In the genomic region with DNA sequence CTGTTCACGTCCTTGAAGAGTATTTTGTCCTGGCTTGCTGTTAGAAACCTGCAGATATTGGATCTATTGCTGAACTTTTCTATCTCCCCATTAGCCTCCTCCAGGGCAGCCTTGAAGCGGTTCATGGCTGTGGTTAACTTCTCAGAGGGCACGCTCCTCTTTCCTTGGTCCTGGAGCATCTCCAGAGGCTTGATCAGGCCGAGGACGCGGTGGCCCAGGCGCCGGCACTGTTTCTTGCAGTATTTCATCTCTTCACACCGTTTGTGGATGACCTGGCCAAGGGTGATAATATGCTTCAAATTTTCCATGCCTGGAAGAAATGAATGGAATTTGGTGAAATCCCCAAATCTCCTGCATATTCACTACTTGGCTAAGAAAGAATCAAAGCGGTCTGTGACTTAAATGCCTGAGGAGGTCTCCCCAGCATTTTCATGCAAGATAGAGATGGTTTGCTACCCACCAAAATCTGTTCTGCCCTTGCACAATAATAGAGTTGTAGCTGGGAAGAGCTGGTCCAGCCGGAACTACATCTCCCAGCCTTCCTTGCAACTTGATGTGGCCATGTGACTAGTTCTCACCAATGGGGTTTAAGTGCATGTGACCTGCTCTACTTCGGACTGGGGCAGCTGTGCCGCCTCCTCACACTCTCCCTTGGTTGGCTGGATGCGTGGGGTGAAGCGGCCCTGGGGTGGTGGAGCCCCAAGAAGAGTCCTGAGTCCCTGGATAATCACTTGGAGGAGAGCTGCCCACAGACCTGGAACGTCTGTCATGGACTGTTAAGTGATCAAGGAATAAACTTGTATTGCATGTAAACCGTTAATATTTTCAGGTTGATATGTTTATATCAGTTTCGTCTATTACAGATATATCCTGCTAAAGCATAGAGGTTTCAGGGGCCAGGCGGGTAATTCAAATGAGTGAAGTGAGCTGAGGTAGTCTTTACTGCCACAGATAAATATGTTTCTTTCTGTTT, we compare ENCODE assay signal across 1 cellular context.
A peak's percentile ranks its signal among the peaks of the same experiment; 100 is the strongest.
TF ChIP-seq lines count a peak whose summit lies in the region.

No MANE protein-coding gene starts in this region.

TF ChIP-seq in HEK293, 187 proteins besides CTCF, POLR2A, EP300 and RAD21 (continued from another document and continues in another):
- TF ChIP-seq, protein P1, sequence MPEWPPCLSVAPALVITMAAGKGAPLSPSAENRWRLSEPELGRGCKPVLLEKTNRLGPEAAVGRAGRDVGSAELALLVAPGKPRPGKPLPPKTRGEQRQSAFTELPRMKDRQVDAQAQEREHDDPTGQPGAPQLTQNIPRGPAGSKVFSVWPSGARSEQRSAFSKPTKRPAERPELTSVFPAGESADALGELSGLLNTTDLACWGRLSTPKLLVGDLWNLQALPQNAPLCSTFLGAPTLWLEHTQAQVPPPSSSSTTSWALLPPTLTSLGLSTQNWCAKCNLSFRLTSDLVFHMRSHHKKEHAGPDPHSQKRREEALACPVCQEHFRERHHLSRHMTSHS (tag by site-specific recombination; IDR thresholded peaks at IDR 0.05), result no peak
- TF ChIP-seq ZNF155 (tag by site-specific recombination; IDR thresholded peaks at IDR 0.05) (no peak), ZNF175 (tag by site-specific recombination; IDR thresholded peaks at IDR 0.05) (no peak), ZNF776 (tag by site-specific recombination; IDR thresholded peaks at IDR 0.05; ENCODE audit: borderline replicate concordance) (no peak), REPIN1 (tag by site-specific recombination; IDR thresholded peaks at IDR 0.05; ENCODE audit: low read depth) (no peak), ZFP69B (tag by site-specific recombination; IDR thresholded peaks at IDR 0.05) (no peak), ZNF548 (tag by site-specific recombination; IDR thresholded peaks at IDR 0.05) (no peak), ZNF707 (tag by site-specific recombination; IDR thresholded peaks at IDR 0.05) (no peak), ZNF768 (tag by site-specific recombination; IDR thresholded peaks at IDR 0.05) (no peak), ZNF610 (tag by site-specific recombination; IDR thresholded peaks at IDR 0.05; ENCODE audit: borderline replicate concordance) (no peak), ZXDB (tag by site-specific recombination; IDR thresholded peaks at IDR 0.05) (0 out of 2 replicates have a peak, but pooled peaks have one; percentile 43), ZNF214 (tag by site-specific recombination; IDR thresholded peaks at IDR 0.05; ENCODE audit: borderline replicate concordance) (no peak), ZEB2 (tag by site-specific recombination; IDR thresholded peaks at IDR 0.05) (no peak), EGR2 (tag by site-specific recombination; IDR thresholded peaks at IDR 0.05; ENCODE audit: low read depth) (peak; percentile 52; the same call in 1 of the 2 replicates), ZNF571 (tag by site-specific recombination; IDR thresholded peaks at IDR 0.05) (no peak), HOXD13 (CRISPR knock-in tag; IDR thresholded peaks at IDR 0.05; ENCODE audit: borderline replicate concordance) (no peak), RBAK (tag by site-specific recombination; IDR thresholded peaks at IDR 0.05) (no peak), ZNF239 (tag by site-specific recombination; IDR thresholded peaks at IDR 0.05) (no peak), ZNF777 (tag by site-specific recombination; IDR thresholded peaks at IDR 0.05; ENCODE audit: borderline replicate concordance) (no peak), ZNF19 (tag by site-specific recombination; IDR thresholded peaks at IDR 0.05; ENCODE audit: low read depth) (no peak), SP2 (tag by site-specific recombination; IDR thresholded peaks at IDR 0.05) (peak; percentile 56), KLF9 (tag by site-specific recombination; IDR thresholded peaks at IDR 0.05; ENCODE audit: low read depth) (no peak), ZNF701 (tag by site-specific recombination; IDR thresholded peaks at IDR 0.05) (no peak), ZNF335 (tag by site-specific recombination; conservative IDR thresholded peaks at IDR 0.05) (peak; percentile 83), ZNF2 (tag by site-specific recombination; IDR thresholded peaks at IDR 0.05) (no peak), ZNF791 (tag by site-specific recombination; IDR thresholded peaks at IDR 0.05) (no peak), ZNF114 (tag by site-specific recombination; IDR thresholded peaks at IDR 0.05) (no peak), HOXA7 (CRISPR knock-in tag; IDR thresholded peaks at IDR 0.05; ENCODE audit: borderline replicate concordance) (no peak), KLF1 (tag by site-specific recombination; IDR thresholded peaks at IDR 0.05) (no peak), BCL11B (tag by site-specific recombination; IDR thresholded peaks at IDR 0.05; ENCODE audit: low read depth) (no peak), ZNF530 (tag by site-specific recombination; IDR thresholded peaks at IDR 0.05; ENCODE audit: low read depth) (no peak), ZFP41 (tag by site-specific recombination; IDR thresholded peaks at IDR 0.05; ENCODE audit: borderline replicate concordance) (no peak), YY1 (tag by site-specific recombination; IDR thresholded peaks at IDR 0.05) (no peak), GLIS2 (tag by site-specific recombination; IDR thresholded peaks at IDR 0.05) (peak; percentile 34; the same call in 1 of the 2 replicates), YY2 (tag by site-specific recombination; IDR thresholded peaks at IDR 0.05) (no peak), ZNF561 (tag by site-specific recombination; IDR thresholded peaks at IDR 0.05; ENCODE audit: borderline replicate concordance) (no peak), ZBTB17 (tag by site-specific recombination; IDR thresholded peaks at IDR 0.05) (peak; percentile 65), ZNF629 (tag by site-specific recombination; IDR thresholded peaks at IDR 0.05) (no peak), GLIS1 (tag by site-specific recombination; IDR thresholded peaks at IDR 0.05) (peak; percentile 25; the same call in 1 of the 2 replicates)
- TF ChIP-seq, protein P2, sequence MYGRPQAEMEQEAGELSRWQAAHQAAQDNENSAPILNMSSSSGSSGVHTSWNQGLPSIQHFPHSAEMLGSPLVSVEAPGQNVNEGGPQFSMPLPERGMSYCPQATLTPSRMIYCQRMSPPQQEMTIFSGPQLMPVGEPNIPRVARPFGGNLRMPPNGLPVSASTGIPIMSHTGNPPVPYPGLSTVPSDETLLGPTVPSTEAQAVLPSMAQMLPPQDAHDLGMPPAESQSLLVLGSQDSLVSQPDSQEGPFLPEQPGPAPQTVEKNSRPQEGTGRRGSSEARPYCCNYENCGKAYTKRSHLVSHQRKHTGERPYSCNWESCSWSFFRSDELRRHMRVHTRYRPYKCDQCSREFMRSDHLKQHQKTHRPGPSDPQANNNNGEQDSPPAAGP (tag by site-specific recombination; IDR thresholded peaks at IDR 0.05), result no peak
- TF ChIP-seq, protein P3, sequence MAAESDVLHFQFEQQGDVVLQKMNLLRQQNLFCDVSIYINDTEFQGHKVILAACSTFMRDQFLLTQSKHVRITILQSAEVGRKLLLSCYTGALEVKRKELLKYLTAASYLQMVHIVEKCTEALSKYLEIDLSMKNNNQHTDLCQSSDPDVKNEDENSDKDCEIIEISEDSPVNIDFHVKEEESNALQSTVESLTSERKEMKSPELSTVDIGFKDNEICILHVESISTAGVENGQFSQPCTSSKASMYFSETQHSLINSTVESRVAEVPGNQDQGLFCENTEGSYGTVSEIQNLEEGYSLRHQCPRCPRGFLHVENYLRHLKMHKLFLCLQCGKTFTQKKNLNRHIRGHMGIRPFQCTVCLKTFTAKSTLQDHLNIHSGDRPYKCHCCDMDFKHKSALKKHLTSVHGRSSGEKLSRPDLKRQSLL (tag by site-specific recombination; IDR thresholded peaks at IDR 0.05), result no peak
- TF ChIP-seq, protein P4, sequence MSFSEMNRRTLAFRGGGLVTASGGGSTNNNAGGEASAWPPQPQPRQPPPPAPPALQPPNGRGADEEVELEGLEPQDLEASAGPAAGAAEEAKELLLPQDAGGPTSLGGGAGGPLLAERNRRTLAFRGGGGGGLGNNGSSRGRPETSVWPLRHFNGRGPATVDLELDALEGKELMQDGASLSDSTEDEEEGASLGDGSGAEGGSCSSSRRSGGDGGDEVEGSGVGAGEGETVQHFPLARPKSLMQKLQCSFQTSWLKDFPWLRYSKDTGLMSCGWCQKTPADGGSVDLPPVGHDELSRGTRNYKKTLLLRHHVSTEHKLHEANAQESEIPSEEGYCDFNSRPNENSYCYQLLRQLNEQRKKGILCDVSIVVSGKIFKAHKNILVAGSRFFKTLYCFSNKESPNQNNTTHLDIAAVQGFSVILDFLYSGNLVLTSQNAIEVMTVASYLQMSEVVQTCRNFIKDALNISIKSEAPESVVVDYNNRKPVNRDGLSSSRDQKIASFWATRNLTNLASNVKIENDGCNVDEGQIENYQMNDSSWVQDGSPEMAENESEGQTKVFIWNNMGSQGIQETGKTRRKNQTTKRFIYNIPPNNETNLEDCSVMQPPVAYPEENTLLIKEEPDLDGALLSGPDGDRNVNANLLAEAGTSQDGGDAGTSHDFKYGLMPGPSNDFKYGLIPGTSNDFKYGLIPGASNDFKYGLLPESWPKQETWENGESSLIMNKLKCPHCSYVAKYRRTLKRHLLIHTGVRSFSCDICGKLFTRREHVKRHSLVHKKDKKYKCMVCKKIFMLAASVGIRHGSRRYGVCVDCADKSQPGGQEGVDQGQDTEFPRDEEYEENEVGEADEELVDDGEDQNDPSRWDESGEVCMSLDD (tag by site-specific recombination; IDR thresholded peaks at IDR 0.05), result no peak
- TF ChIP-seq, protein P5, sequence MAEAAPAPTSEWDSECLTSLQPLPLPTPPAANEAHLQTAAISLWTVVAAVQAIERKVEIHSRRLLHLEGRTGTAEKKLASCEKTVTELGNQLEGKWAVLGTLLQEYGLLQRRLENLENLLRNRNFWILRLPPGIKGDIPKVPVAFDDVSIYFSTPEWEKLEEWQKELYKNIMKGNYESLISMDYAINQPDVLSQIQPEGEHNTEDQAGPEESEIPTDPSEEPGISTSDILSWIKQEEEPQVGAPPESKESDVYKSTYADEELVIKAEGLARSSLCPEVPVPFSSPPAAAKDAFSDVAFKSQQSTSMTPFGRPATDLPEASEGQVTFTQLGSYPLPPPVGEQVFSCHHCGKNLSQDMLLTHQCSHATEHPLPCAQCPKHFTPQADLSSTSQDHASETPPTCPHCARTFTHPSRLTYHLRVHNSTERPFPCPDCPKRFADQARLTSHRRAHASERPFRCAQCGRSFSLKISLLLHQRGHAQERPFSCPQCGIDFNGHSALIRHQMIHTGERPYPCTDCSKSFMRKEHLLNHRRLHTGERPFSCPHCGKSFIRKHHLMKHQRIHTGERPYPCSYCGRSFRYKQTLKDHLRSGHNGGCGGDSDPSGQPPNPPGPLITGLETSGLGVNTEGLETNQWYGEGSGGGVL (tag by site-specific recombination; IDR thresholded peaks at IDR 0.05), result no peak
- TF ChIP-seq, protein P6, sequence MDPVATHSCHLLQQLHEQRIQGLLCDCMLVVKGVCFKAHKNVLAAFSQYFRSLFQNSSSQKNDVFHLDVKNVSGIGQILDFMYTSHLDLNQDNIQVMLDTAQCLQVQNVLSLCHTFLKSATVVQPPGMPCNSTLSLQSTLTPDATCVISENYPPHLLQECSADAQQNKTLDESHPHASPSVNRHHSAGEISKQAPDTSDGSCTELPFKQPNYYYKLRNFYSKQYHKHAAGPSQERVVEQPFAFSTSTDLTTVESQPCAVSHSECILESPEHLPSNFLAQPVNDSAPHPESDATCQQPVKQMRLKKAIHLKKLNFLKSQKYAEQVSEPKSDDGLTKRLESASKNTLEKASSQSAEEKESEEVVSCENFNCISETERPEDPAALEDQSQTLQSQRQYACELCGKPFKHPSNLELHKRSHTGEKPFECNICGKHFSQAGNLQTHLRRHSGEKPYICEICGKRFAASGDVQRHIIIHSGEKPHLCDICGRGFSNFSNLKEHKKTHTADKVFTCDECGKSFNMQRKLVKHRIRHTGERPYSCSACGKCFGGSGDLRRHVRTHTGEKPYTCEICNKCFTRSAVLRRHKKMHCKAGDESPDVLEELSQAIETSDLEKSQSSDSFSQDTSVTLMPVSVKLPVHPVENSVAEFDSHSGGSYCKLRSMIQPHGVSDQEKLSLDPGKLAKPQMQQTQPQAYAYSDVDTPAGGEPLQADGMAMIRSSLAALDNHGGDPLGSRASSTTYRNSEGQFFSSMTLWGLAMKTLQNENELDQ (tag by site-specific recombination; IDR thresholded peaks at IDR 0.05; ENCODE audit: low read depth), result no peak
- TF ChIP-seq, protein P7, sequence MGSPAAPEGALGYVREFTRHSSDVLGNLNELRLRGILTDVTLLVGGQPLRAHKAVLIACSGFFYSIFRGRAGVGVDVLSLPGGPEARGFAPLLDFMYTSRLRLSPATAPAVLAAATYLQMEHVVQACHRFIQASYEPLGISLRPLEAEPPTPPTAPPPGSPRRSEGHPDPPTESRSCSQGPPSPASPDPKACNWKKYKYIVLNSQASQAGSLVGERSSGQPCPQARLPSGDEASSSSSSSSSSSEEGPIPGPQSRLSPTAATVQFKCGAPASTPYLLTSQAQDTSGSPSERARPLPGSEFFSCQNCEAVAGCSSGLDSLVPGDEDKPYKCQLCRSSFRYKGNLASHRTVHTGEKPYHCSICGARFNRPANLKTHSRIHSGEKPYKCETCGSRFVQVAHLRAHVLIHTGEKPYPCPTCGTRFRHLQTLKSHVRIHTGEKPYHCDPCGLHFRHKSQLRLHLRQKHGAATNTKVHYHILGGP (tag by site-specific recombination; IDR thresholded peaks at IDR 0.05), result no peak
- TF ChIP-seq, protein P8, sequence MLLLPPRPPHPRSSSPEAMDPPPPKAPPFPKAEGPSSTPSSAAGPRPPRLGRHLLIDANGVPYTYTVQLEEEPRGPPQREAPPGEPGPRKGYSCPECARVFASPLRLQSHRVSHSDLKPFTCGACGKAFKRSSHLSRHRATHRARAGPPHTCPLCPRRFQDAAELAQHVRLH (tag by site-specific recombination; IDR thresholded peaks at IDR 0.05), result no peak
- TF ChIP-seq, protein P9, sequence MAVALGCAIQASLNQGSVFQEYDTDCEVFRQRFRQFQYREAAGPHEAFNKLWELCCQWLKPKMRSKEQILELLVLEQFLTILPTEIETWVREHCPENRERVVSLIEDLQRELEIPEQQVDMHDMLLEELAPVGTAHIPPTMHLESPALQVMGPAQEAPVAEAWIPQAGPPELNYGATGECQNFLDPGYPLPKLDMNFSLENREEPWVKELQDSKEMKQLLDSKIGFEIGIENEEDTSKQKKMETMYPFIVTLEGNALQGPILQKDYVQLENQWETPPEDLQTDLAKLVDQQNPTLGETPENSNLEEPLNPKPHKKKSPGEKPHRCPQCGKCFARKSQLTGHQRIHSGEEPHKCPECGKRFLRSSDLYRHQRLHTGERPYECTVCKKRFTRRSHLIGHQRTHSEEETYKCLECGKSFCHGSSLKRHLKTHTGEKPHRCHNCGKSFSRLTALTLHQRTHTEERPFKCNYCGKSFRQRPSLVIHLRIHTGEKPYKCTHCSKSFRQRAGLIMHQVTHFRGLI (tag by site-specific recombination; IDR thresholded peaks at IDR 0.05), result no peak
- TF ChIP-seq, protein P10, sequence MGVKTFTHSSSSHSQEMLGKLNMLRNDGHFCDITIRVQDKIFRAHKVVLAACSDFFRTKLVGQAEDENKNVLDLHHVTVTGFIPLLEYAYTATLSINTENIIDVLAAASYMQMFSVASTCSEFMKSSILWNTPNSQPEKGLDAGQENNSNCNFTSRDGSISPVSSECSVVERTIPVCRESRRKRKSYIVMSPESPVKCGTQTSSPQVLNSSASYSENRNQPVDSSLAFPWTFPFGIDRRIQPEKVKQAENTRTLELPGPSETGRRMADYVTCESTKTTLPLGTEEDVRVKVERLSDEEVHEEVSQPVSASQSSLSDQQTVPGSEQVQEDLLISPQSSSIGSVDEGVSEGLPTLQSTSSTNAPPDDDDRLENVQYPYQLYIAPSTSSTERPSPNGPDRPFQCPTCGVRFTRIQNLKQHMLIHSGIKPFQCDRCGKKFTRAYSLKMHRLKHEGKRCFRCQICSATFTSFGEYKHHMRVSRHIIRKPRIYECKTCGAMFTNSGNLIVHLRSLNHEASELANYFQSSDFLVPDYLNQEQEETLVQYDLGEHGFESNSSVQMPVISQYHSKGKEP (tag by site-specific recombination; IDR thresholded peaks at IDR 0.05), result no peak
